Comparison of ENCODE assay signal across 8 cellular contexts in genomic region chr7:107579881-107580715, GRCh38. TPM values are rescaled to one million over a fixed set of nuclear protein-coding genes. Genes with fewer than 3 reads are reported as not detected.
A peak's percentile ranks its signal among the peaks of the same experiment; 100 is the strongest.
DNase-seq lines count a peak whose midpoint lies in the region; ATAC-seq and TF ChIP-seq lines count a peak whose summit lies in the region.

BCAP29 (plus strand) TSS chr7:107580246; CDS start chr7:107580773, 527 bp downstream.

- peak within 1 kb of the TSS; percentile 90 for H3K4me3 Mint-ChIP-seq in activated T-cell treated with anti-CD3 and anti-CD28 coated beads, Interleukin-2, amount 50 U/mL, for 4 hours

- no peaks in the 10 kb centered on the region for H4K20me1 ChIP-seq in PC-3 (ENCODE audit: low read length)

- no peaks in the 10 kb centered on the region for H3K27me3 ChIP-seq in PC-3 (ENCODE audit: low read length)
- no peaks in the 10 kb centered on the region for H3K27me3 ChIP-seq in muscle layer of colon (ENCODE audit: control insufficient read depth in 1 of 2, insufficient read depth in 2 of 2, low read length in 2 of 2)

- POLR2A ChIA-PET in PC-3 (lab: Charles Lee; ENCODE audit: unreplicated experiment): interaction anchor here (0.5 kb wide), 1 partner anchor 299 kb away, joined by 3 read pairs; no protein-coding TSS in a partner anchor

- H3K36me3 ChIP-seq in PC-3 (ENCODE audit: low read depth, low read length) (peaks cover 12% of the 10 kb centered on the region; the same call in 1 of the 2 replicates), muscle layer of colon (ENCODE audit: insufficient read depth, low read length) (peaks cover 10% of the 10 kb centered on the region)

- CTCF ChIA-PET in PC-3 (lab: Charles Lee): interaction anchor here (1.0 kb wide), 1 partner anchor 117 kb away, joined by 3 read pairs; no protein-coding TSS in a partner anchor

- peak within 1 kb of the TSS; percentile 89 for H3K9ac ChIP-seq in PC-3 (ENCODE audit: low read length)
- H3K9ac ChIP-seq in muscle layer of colon (ENCODE audit: low read length): peak within 1 kb of the TSS; percentile 69

- peaks cover 19% of the 10 kb centered on the region for H3K4me1 Mint-ChIP-seq in activated T-cell treated with anti-CD3 and anti-CD28 coated beads, Interleukin-2, amount 50 U/mL, for 4 hours (ENCODE audit: low read depth)

- peak within 1 kb of the TSS; percentile 95 for H3K4me2 ChIP-seq in PC-3 (ENCODE audit: low read length)

- H3K4me3 ChIP-seq in PC-3 (ENCODE audit: low read length) (peak within 1 kb of the TSS; percentile 93), muscle layer of colon (ENCODE audit: low read depth in 1 of 2, low read length in 2 of 2) (peak within 1 kb of the TSS; percentile 93)

- intact Hi-C loops in PC-3 (cut with micrococcal nuclease): loop anchor here (2.0 to 10.0 kb wide), 5 partner anchors 15 to 378 kb away; no protein-coding TSS in a partner anchor

- H3K9me3 ChIP-seq in PC-3 (ENCODE audit: low read length) (no peaks in the 10 kb centered on the region), muscle layer of colon (ENCODE audit: low read length) (no peaks in the 10 kb centered on the region)

- peaks cover 7% of the 10 kb centered on the region for H3K36me3 Mint-ChIP-seq in activated T-cell treated with anti-CD3 and anti-CD28 coated beads, Interleukin-2, amount 50 U/mL, for 4 hours (ENCODE audit: insufficient read depth)

- DNase-seq in DMS 273 (lab: John Stamatoyannopoulos, UW; ENCODE audit: unreplicated experiment) (peak; percentile 92), HT-29 (ENCODE audit: low spot score) (peak; percentile 90), PC-3 (peak; percentile 76)
- peak; percentile 51 for DNase-seq in activated T-cell treated with anti-CD3 and anti-CD28 coated beads, Interleukin-2, amount 50 U/mL, for 4 hours
- peak; percentile 16 to 69 for DNase-seq in stimulated activated CD8-positive, alpha-beta memory T cell treated with anti-CD3 and anti-CD28 coated beads, Interleukin-7, amount 100 ng/mL, for 4 hours (ENCODE audit: low read depth in 2 of 2)

- H3K4me1 ChIP-seq in PC-3 (ENCODE audit: insufficient read depth, low read length) (peaks cover 19% of the 10 kb centered on the region), muscle layer of colon (ENCODE audit: insufficient read depth, low read length) (peaks cover 13% of the 10 kb centered on the region)

- H3K79me2 ChIP-seq in PC-3 (ENCODE audit: low read length): peaks cover 32% of the 10 kb centered on the region

- TF ChIP-seq CTCF in PC-3 (conservative IDR thresholded peaks at IDR 0.05; ENCODE audit: low read depth, low read length): peak; percentile 33; the same call in 1 of the 2 replicates

- no peaks in the 10 kb centered on the region for H3K27me3 Mint-ChIP-seq in activated T-cell treated with anti-CD3 and anti-CD28 coated beads, Interleukin-2, amount 50 U/mL, for 4 hours (ENCODE audit: low read depth)

- peak; percentile 74 for ATAC-seq in GM19468 (IDR thresholded peaks at IDR 0.05; ENCODE audit: extremely low read depth, unreplicated experiment)
- peak; percentile 84 for ATAC-seq in PC-3
- ATAC-seq in activated T-cell treated with anti-CD3 and anti-CD28 coated beads, Interleukin-2, amount 50 U/mL, for 4 hours: peak; percentile 98 to 99
- peak; percentile 97 for ATAC-seq in esophagus mucosa

- peak within 1 kb of the TSS; percentile 58 for H3K27ac ChIP-seq in PC-3 (ENCODE audit: low read length)
- peak within 1 kb of the TSS; percentile 98 for H3K27ac ChIP-seq in muscle layer of colon (ENCODE audit: low read depth, low read length)

- no peaks in the 10 kb centered on the region for H3F3A ChIP-seq in PC-3 (ENCODE audit: low read length, unreplicated experiment)

- BruUV-seq in PC-3 (replicated peaks; lab: Mats Ljungman, UMichigan): no TSS peak

- no peaks in the 10 kb centered on the region for H3K9me3 Mint-ChIP-seq in activated T-cell treated with anti-CD3 and anti-CD28 coated beads, Interleukin-2, amount 50 U/mL, for 4 hours

- no peaks in the 10 kb centered on the region for H3K9me2 ChIP-seq in PC-3 (replicated peaks; ENCODE audit: low read length)

- peak within 1 kb of the TSS; percentile 88 for H2AFZ ChIP-seq in PC-3 (ENCODE audit: low read length)

RNA-seq across cellular contexts. Expression of gene BCAP29, which starts in this region (rescaled TPM):
- 8.6 and 13.9 TPM in 2 replicates for total RNA-seq in HT-29 (2014; rRNA removed; shearing (Covaris generic))
- total RNA-seq in PC-3 (2014; rRNA removed) (32.0 and 65.9 TPM in 2 replicates), esophagus mucosa (42.9 TPM)
- 10 to 100 TPM; 26.5 to 29.2 (median 27.8) TPM for total RNA-seq in activated T-cell treated with anti-CD3 and anti-CD28 coated beads, Interleukin-2, amount 50 U/mL, for 4 hours

Comparison
In these comparisons a context has a peak if more than half of its experiments do, and no peak if none do; other contexts are left out.
1. Peak in every context shown above with its lines: DNase-seq, ATAC-seq, H3K4me3 ChIP-seq and H3K27ac ChIP-seq.